Comparison of ENCODE assay signal across 16 cellular contexts in genomic region chr15:20505926-20506658, GRCh38. TPM values are rescaled to one million over a fixed set of nuclear protein-coding genes. Genes with fewer than 3 reads are reported as not detected.
"Had no signal": no experiment of that assay in that cellular context is flagged by ENCODE, and none has a peak within 500 bp of the region (broad histone marks: within the 10 kb centered on the region; RNA-seq: fewer than 3 reads in every experiment).

No MANE protein-coding gene starts in this region.

RNA-seq across cellular contexts. Expression of gene GOLGA6L6, which starts 35.5 kb away (rescaled TPM):
- total RNA-seq: activated CD4-positive, alpha-beta memory T cell treated with anti-CD3 and anti-CD28 coated beads for 36 hours; activated CD8-positive, alpha-beta memory T cell treated with anti-CD3 and anti-CD28 coated beads, Interleukin-2, amount 10 ng/mL, durations not matched to agents 7 days and 5 days; activated naive CD4-positive, alpha-beta T cell treated with anti-CD3 and anti-CD28 coated beads for 36 hours; activated naive CD4-positive, alpha-beta T cell treated with anti-CD3 and anti-CD28 coated beads, Interleukin-2, amount 50 U/mL, for 72 hours; activated T-cell treated with anti-CD3 and anti-CD28 coated beads, Interleukin-2, amount 50 U/mL, for 72 hours; activated T-helper 2 cell treated with anti-CD3 and anti-CD28 coated beads, Interferon-gamma antibody, Interleukin-2, Interleukin-4, amounts not matched to agents 10 μg/mL and 5 μg/mL and 100 μg/mL, durations not matched to agents 14 hours and 24 hours and 36 hours; adrenal gland; astrocyte; body of pancreas; breast epithelium; cardiac septum; MCF 10A; OCI-LY7; SJCRH30; T-helper 1 cell treated with Interleukin-12 subunit alpha and Interleukin-12 subunit beta and Interleukin-4 antibody, amounts not matched to agents 30 ng/mL and 1 ng/mL, for 36 hours; T-helper 2 cell treated with Interferon-gamma antibody and Interleukin-4, amounts not matched to agents 100 ng/mL and 5 ng/mL, for 36 hours had no signal
- polyA plus RNA-seq: adrenal gland had no signal
